2 cellular contexts compared by ENCODE assay signal in genomic region chr3:29454326-29454725, GRCh38.
TF ChIP-seq lines count a peak whose summit lies in the region.

No MANE protein-coding gene starts in this region.

TF ChIP-seq in SK-N-SH, 30 proteins besides CTCF, POLR2A, EP300 and RAD21 (continued from another document):
- TF ChIP-seq EZH2phosphoT487 (IDR thresholded peaks at IDR 0.05; ENCODE audit: borderline replicate concordance, low read depth) (no peak), NRF1 (IDR thresholded peaks at IDR 0.05; ENCODE audit: low read depth, low read length) (no peak), TEAD4 (IDR thresholded peaks at IDR 0.05; ENCODE audit: borderline replicate concordance, insufficient read depth) (no peak), ZBTB33 (IDR thresholded peaks at IDR 0.05; ENCODE audit: borderline replicate concordance, low read depth) (no peak), SIN3A (IDR thresholded peaks at IDR 0.05; ENCODE audit: borderline replicate concordance, low read depth, low read length) (no peak), NFIC (IDR thresholded peaks at IDR 0.05; ENCODE audit: borderline replicate concordance) (no peak), USF2 (IDR thresholded peaks at IDR 0.05; ENCODE audit: borderline replicate concordance, low read depth, low read length) (no peak), RXRA (IDR thresholded peaks at IDR 0.05; ENCODE audit: borderline replicate concordance, low read depth) (no peak), TAF1 (IDR thresholded peaks at IDR 0.05; ENCODE audit: borderline replicate concordance, low read depth, low read length) (no peak), IRF3 (IDR thresholded peaks at IDR 0.05; ENCODE audit: low read depth, low read length) (no peak), POLR2AphosphoS5 (IDR thresholded peaks at IDR 0.05; ENCODE audit: low read depth, low read length) (no peak), FOSL2 (IDR thresholded peaks at IDR 0.05; ENCODE audit: borderline replicate concordance, low read depth) (no peak), MXI1 (IDR thresholded peaks at IDR 0.05; ENCODE audit: low read depth, low read length) (no peak), SMC3 (IDR thresholded peaks at IDR 0.05; ENCODE audit: low read depth, low read length) (no peak), GABPA (IDR thresholded peaks at IDR 0.05; ENCODE audit: low read depth) (no peak), MEF2A (IDR thresholded peaks at IDR 0.05; ENCODE audit: borderline replicate concordance, low read depth) (no peak)

TF ChIP-seq in SK-N-SH treated with all-trans-retinoic acid at 6 μM for 48 hours, 23 proteins besides CTCF, POLR2A, EP300 and RAD21 (continued from another document):
- TF ChIP-seq CREB5 (CRISPR knock-in tag; IDR thresholded peaks at IDR 0.05; ENCODE audit: low read depth) = no peak
- no peak for TF ChIP-seq PPARA (CRISPR knock-in tag; IDR thresholded peaks at IDR 0.05; ENCODE audit: borderline replicate concordance)
- TF ChIP-seq ZC3H10 (CRISPR knock-in tag; IDR thresholded peaks at IDR 0.05) = no peak
- no peak for TF ChIP-seq ZFP30 (CRISPR knock-in tag; IDR thresholded peaks at IDR 0.05)
TF ChIP-seq in SK-N-SH treated with all-trans-retinoic acid at 6 μM for 48 hours: peak in this region for 0.
